ENCODE assay signal across 8 cellular contexts in the genomic region with DNA sequence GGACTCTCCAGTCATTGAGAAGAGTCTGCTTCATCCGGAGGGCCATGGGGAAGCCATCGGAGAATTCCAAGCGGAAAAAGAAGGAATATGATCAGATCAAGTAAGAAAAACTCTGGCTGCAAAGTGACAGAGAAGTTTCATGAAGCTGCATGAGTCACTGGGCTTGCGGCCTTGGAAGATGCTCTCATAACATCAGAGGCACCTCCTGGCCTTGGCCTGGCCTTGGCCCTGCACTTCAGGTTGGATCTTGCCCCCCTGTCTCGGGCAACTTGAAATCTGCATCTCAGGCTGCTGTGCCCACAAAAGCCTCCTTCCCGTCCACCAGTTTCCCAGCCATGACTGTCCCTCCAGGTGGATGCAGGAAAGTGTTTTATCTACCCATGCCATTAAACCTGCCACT.
"Had no signal": no experiment of that assay in that cellular context is flagged by ENCODE, and none has a peak within 500 bp of the region (broad histone marks: within the 10 kb centered on the region; RNA-seq: fewer than 3 reads in every experiment).

No MANE protein-coding gene starts in this region.

- H3K4me3 ChIP-seq: GM23338, HAP-1 had no signal

- H3K4me2 ChIP-seq: GM23338 had no signal

- H3K4me1 ChIP-seq: HAP-1 had no signal

- H2AFZ ChIP-seq: GM23338 had no signal

- ATAC-seq: GM23338, HCT116 had no signal

- H3K27ac Mint-ChIP-seq: GM23338, H9, HFFc6 had no signal

- H3K4me3 Mint-ChIP-seq: GM23338, H9, HFFc6 had no signal

- DNase-seq: GOT3, H7, H9, HCEC 1CT, HFFc6 had no signal

- H3K4me1 Mint-ChIP-seq: GM23338, H9 had no signal

- H3K9me3 ChIP-seq: HAP-1 had no signal

- H3K36me3 ChIP-seq: HAP-1 had no signal
